In the genomic region with DNA sequence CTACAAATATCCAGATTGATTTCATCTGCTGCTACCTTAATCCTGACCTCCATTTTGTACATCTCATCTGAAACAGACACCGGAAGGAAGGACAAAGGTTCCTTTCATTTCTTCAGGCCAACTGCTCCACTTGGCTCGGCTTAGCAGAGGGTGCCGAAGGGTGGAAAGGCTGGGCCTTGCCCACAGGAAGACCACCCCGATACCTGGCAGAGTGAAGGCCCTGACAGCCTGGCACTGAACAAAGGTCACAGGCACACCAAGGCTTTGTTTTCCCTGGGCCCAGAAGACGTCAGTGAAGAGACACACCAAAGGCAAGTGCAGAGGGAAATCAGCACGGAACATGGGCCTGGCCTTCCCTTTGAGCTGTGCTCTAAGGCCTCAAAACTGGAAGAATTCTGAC, we compare ENCODE assay signal across 29 cellular contexts.
DNase-seq lines count a peak whose midpoint lies in the region; ATAC-seq, FAIRE-seq and TF ChIP-seq lines count a peak whose summit lies in the region.
"Had no signal": no experiment of that assay in that cellular context is flagged by ENCODE, and none has a peak within 500 bp of the region (broad histone marks: within the 10 kb centered on the region; RNA-seq: fewer than 3 reads in every experiment).

No MANE protein-coding gene starts in this region.

- no peak for ATAC-seq in WTC11
- ATAC-seq in esophagus mucosa, result no peak
- ATAC-seq: activated CD4-positive, CD25-positive, alpha-beta regulatory T cell treated with anti-CD3 and anti-CD28 coated beads, Interleukin-2, amount 50 U/mL, for 24 hours; activated CD8-positive, alpha-beta T cell treated with anti-CD3 and anti-CD28 coated beads for 36 hours; stimulated activated naive CD8-positive, alpha-beta T cell treated with anti-CD3 and anti-CD28 coated beads, Interleukin-15, amount 100 ng/mL, for 72 hours had no signal

- peak overlapping the region; percentile 0 for H3K27ac ChIP-seq in rectal smooth muscle tissue (ENCODE audit: low read depth, low read length)
- H3K27ac ChIP-seq: KMS-11, lower lobe of right lung, neural progenitor cell, thyroid gland had no signal

- intact Hi-C loops in Calu3 (cut with micrococcal nuclease; ENCODE audit: unreplicated experiment), result no loop called here

- POLR2A ChIA-PET in WTC11 (lab: Charles Lee), result no interaction called here

- BruUV-seq in Calu3 (replicated peaks; lab: Mats Ljungman, UMichigan), result no TSS peak

- TF ChIP-seq CTCF in WTC11 (IDR thresholded peaks at IDR 0.05) (no peak), Calu3 (IDR thresholded peaks at IDR 0.05; ENCODE audit: unreplicated experiment) (no peak)

- peaks cover 25% of the 10 kb centered on the region for H3K36me3 Mint-ChIP-seq in WTC11
- peaks cover 13% of the 10 kb centered on the region for H3K36me3 Mint-ChIP-seq in Calu3 (ENCODE audit: insufficient read depth, unreplicated experiment)

- H3K9me3 Mint-ChIP-seq in WTC11 (no peaks in the 10 kb centered on the region), Calu3 (ENCODE audit: low read depth, unreplicated experiment) (no peaks in the 10 kb centered on the region)
- H3K9me3 Mint-ChIP-seq: activated CD8-positive, alpha-beta T cell treated with anti-CD3 and anti-CD28 coated beads for 36 hours; activated T-helper 2 cell treated with anti-CD3 and anti-CD28 coated beads, Interferon-gamma antibody, Interleukin-2, Interleukin-4, amounts not matched to agents 10 μg/mL and 5 μg/mL and 100 μg/mL, durations not matched to agents 14 hours and 24 hours and 36 hours; dendritic cell treated with granulocyte-macrophage colony-stimulating factor and Interleukin-4, amounts not matched to agents 40 ng/mL and 50 ng/mL, for 4 days; neural progenitor cell; stimulated activated naive CD8-positive, alpha-beta T cell treated with anti-CD3 and anti-CD28 coated beads, Interleukin-15, amount 100 ng/mL, for 72 hours had no signal

- H3K4me3 ChIP-seq in rectal smooth muscle tissue (ENCODE audit: low read length), result no peak overlapping the region
- H3K4me3 ChIP-seq: BLaER1 treated with 17β-estradiol and CSF1 and Interleukin-3, amounts not matched to agents 10 nM and 100 nM; lower lobe of right lung; neural progenitor cell; thyroid gland had no signal

- H3K4me1 Mint-ChIP-seq in WTC11, result no peaks in the 10 kb centered on the region; the same call in 1 of the 2 replicates
- peaks cover 13% of the 10 kb centered on the region for H3K4me1 Mint-ChIP-seq in Calu3 (ENCODE audit: low read depth, unreplicated experiment)
- H3K4me1 Mint-ChIP-seq: neural progenitor cell; stimulated activated naive CD8-positive, alpha-beta T cell treated with anti-CD3 and anti-CD28 coated beads, Interleukin-15, amount 100 ng/mL, for 72 hours had no signal

- no peak overlapping the region for H3K9ac ChIP-seq in rectal smooth muscle tissue (ENCODE audit: low read length)
- H3K9ac ChIP-seq: BLaER1 treated with 17β-estradiol and CSF1 and Interleukin-3, amounts not matched to agents 10 nM and 100 nM; KMS-11; neural progenitor cell had no signal

- CTCF ChIA-PET in WTC11 (lab: Charles Lee) (no interaction called here), Calu3 (lab: Charles Lee) (interaction anchor here (0.7 kb wide), 1 partner anchor 1034 kb away, joined by 3 read pairs; no protein-coding TSS in a partner anchor)

- H3K27me3 ChIP-seq in rectal smooth muscle tissue (ENCODE audit: control insufficient read depth, insufficient read depth, low read length), result no peaks in the 10 kb centered on the region
- H3K27me3 ChIP-seq: BLaER1 treated with 17β-estradiol and CSF1 and Interleukin-3, amounts not matched to agents 10 nM and 100 nM; neural progenitor cell; thyroid gland had no signal

- H3K4me1 ChIP-seq in rectal smooth muscle tissue (ENCODE audit: control insufficient read depth, insufficient read depth, low read length), result no peaks in the 10 kb centered on the region
- H3K4me1 ChIP-seq: lower lobe of right lung, neural progenitor cell had no signal

- DNase-seq in COLO829 (ENCODE audit: low spot score), result peak; percentile 56
- DNase-seq in WTC11 (ENCODE audit: low spot score), result no peak
- peak; percentile 40 for DNase-seq in islet precursor cell
- DNase-seq in GM19239 (ENCODE audit: insufficient read length, low spot score), result no peak
- DNase-seq in Calu3, result no peak
- DNase-seq: ACHN; activated CD8-positive, alpha-beta T cell treated with anti-CD3 and anti-CD28 coated beads for 36 hours; anterior cingulate cortex; lower lobe of right lung; MM.1S; NCI-H1417 treated with DMSO at 0.1 percent for 48 hours; NCI-H2081 treated with DMSO at 0.1 percent for 48 hours; NCI-H226; NCI-H748 treated with DMSO at 0.1 percent for 48 hours; posterior cingulate gyrus; stimulated activated naive CD8-positive, alpha-beta T cell treated with anti-CD3 and anti-CD28 coated beads, Interleukin-15, amount 100 ng/mL, for 72 hours; thyroid gland had no signal

- H3K27ac Mint-ChIP-seq in WTC11 (peak overlapping the region; percentile 29; the same call in 1 of the 2 replicates), Calu3 (ENCODE audit: unreplicated experiment) (no peak overlapping the region)
- H3K27ac Mint-ChIP-seq: activated CD8-positive, alpha-beta T cell treated with anti-CD3 and anti-CD28 coated beads for 36 hours; activated naive CD8-positive, alpha-beta T cell; activated T-helper 2 cell treated with anti-CD3 and anti-CD28 coated beads, Interferon-gamma antibody, Interleukin-2, Interleukin-4, amounts not matched to agents 10 μg/mL and 5 μg/mL and 100 μg/mL, durations not matched to agents 14 hours and 24 hours and 36 hours; dendritic cell treated with granulocyte-macrophage colony-stimulating factor and Interleukin-4, amounts not matched to agents 40 ng/mL and 50 ng/mL, for 4 days; neural progenitor cell had no signal

- no peak for FAIRE-seq in GM19239 (lab: Jason Lieb, UNC)
- FAIRE-seq: GM18507, keratinocyte, TTC549 had no signal

- no peak overlapping the region for H3K4me3 Mint-ChIP-seq in WTC11
- no peak overlapping the region for H3K4me3 Mint-ChIP-seq in Calu3 (ENCODE audit: low read depth, unreplicated experiment)
- H3K4me3 Mint-ChIP-seq: activated CD8-positive, alpha-beta T cell treated with anti-CD3 and anti-CD28 coated beads for 36 hours; activated naive CD8-positive, alpha-beta T cell; dendritic cell treated with granulocyte-macrophage colony-stimulating factor and Interleukin-4, amounts not matched to agents 40 ng/mL and 50 ng/mL, for 4 days; neural progenitor cell; stimulated activated naive CD8-positive, alpha-beta T cell treated with anti-CD3 and anti-CD28 coated beads, Interleukin-15, amount 100 ng/mL, for 72 hours had no signal

- peaks cover 6% of the 10 kb centered on the region for H3K36me3 ChIP-seq in rectal smooth muscle tissue (ENCODE audit: control insufficient read depth, insufficient read depth, low read length)

- no peaks in the 10 kb centered on the region for H3K27me3 Mint-ChIP-seq in WTC11 (ENCODE audit: low read depth)
- H3K27me3 Mint-ChIP-seq in Calu3 (ENCODE audit: unreplicated experiment), result no peaks in the 10 kb centered on the region
- H3K27me3 Mint-ChIP-seq: activated CD8-positive, alpha-beta T cell treated with anti-CD3 and anti-CD28 coated beads for 36 hours; activated naive CD8-positive, alpha-beta T cell; dendritic cell treated with granulocyte-macrophage colony-stimulating factor and Interleukin-4, amounts not matched to agents 40 ng/mL and 50 ng/mL, for 4 days had no signal

TF ChIP-seq in WTC11, 78 proteins besides CTCF, POLR2A, EP300 and RAD21 (continues in another document):
- TF ChIP-seq GABPB1 (CRISPR knock-in tag; IDR thresholded peaks at IDR 0.05) (no peak), CREM (CRISPR knock-in tag; IDR thresholded peaks at IDR 0.05) (no peak), CBFB (CRISPR knock-in tag; IDR thresholded peaks at IDR 0.05; ENCODE audit: low read depth) (no peak), NR1H2 (CRISPR knock-in tag; IDR thresholded peaks at IDR 0.05) (no peak), PRRX2 (CRISPR knock-in tag; IDR thresholded peaks at IDR 0.05) (no peak), NFYB (CRISPR knock-in tag; conservative IDR thresholded peaks at IDR 0.05; ENCODE audit: low read depth) (no peak), FOXJ3 (CRISPR knock-in tag; IDR thresholded peaks at IDR 0.05; ENCODE audit: borderline replicate concordance) (no peak), ESRRA (CRISPR knock-in tag; IDR thresholded peaks at IDR 0.05; ENCODE audit: borderline replicate concordance) (no peak)
- TF ChIP-seq, protein P1, sequence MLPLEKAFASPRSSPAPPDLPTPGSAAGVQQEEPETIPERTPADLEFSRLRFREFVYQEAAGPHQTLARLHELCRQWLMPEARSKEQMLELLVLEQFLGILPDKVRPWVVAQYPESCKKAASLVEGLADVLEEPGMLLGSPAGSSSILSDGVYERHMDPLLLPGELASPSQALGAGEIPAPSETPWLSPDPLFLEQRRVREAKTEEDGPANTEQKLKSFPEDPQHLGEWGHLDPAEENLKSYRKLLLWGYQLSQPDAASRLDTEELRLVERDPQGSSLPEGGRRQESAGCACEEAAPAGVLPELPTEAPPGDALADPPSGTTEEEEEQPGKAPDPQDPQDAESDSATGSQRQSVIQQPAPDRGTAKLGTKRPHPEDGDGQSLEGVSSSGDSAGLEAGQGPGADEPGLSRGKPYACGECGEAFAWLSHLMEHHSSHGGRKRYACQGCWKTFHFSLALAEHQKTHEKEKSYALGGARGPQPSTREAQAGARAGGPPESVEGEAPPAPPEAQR (CRISPR knock-in tag; IDR thresholded peaks at IDR 0.05), result no peak

Comparison
In these comparisons a context has a peak if more than half of its experiments do, and no peak if none do; other contexts are left out.
1. DNase-seq: peak in COLO829 (single experiment) and islet precursor cell (single experiment); none in WTC11 (single experiment), GM19239 (single experiment) and Calu3 (single experiment).